Comparison of ENCODE assay signal across 8 cellular contexts in the genomic region with DNA sequence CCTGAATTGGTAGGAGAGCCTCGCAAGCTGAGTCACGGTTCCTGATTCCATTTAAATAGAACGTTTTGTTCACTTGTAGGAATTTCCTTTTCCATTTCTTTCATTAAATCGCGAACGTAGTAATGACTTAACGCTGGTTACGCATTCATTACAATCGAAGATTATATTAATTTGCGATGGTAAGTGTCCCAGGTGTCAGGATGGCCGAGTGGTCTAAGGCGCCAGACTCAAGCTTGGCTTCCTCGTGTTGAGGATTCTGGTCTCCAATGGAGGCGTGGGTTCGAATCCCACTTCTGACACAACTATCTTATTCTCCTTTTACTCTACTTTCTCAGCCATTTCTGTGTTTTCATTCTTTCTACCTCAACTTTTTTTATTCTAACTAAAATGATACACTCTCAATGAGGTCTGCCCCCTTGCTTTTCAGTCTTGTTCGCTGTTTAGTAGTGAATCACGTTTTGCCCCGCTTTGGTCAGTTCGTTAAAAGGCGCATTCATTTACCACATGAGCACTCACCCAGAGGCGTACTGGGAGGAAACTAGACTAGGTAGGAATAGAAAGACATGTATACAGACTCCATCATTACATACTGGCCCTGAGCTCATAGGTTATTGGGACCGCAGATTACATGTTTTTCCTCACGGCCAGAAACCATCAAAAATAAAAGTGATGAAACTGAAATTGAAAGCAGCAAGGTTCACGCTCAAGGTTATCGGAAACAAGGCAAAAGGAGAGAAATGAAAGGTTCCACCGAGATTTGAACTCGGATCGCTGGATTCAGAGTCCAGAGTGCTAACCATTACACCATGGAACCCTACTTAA. TPM values are rescaled to one million over a fixed set of nuclear protein-coding genes. Genes with fewer than 3 reads are reported as not detected.
DNase-seq lines count a peak whose midpoint lies in the region; ATAC-seq, FAIRE-seq and TF ChIP-seq lines count a peak whose summit lies in the region.

No MANE protein-coding gene starts in this region.

- TF ChIP-seq CTCF in activated B cell treated with CpG ODN at 0.5 μM for 24 hours (IDR thresholded peaks at IDR 0.05), result no peak
- TF ChIP-seq CTCF in kidney (IDR thresholded peaks at IDR 0.05; ENCODE audit: borderline replicate concordance, extremely low read depth, insufficient read depth), result no peak

- POLR2A ChIA-PET in activated B cell treated with CpG ODN at 0.5 μM for 24 hours (lab: Charles Lee), result interaction anchor here (0.6 to 3.7 kb wide), 9 partner anchors 17 to 1764 kb away, joined by 3 to 47 read pairs (median 4); a partner anchor contains a TSS

- peak overlapping the region; percentile 77 to 82 for H3K9ac ChIP-seq in kidney (ENCODE audit: low read length in 2 of 2)

- peak overlapping the region; percentile 88 for H3K27ac Mint-ChIP-seq in activated B cell treated with CpG ODN at 0.5 μM for 24 hours

- peaks cover 3% of the 10 kb centered on the region for H3K27me3 Mint-ChIP-seq in activated B cell treated with CpG ODN at 0.5 μM for 24 hours

- H3K4me3 Mint-ChIP-seq in activated B cell treated with CpG ODN at 0.5 μM for 24 hours, result peak overlapping the region; percentile 95

- peak; percentile 17 for FAIRE-seq in kidney (lab: Jason Lieb, UNC)

- ATAC-seq in HG03095 (IDR thresholded peaks at IDR 0.05; ENCODE audit: unreplicated experiment), result peak; percentile 53
- ATAC-seq in activated B cell treated with CpG ODN at 0.5 μM for 24 hours (ENCODE audit: low read depth), result peak; percentile 66

- CTCF ChIA-PET in activated B cell treated with CpG ODN at 0.5 μM for 24 hours (lab: Charles Lee), result interaction anchor here (0.8 to 2.1 kb wide), 2 partner anchors 18 to 78 kb away, joined by 3 to 10 read pairs; a partner anchor contains a TSS

- H3K36me3 ChIP-seq in kidney (ENCODE audit: control insufficient read depth in 1 of 2, insufficient read depth in 2 of 2, low read length in 2 of 2), result no peaks in the 10 kb centered on the region

- no peaks in the 10 kb centered on the region for H3K9me3 Mint-ChIP-seq in activated B cell treated with CpG ODN at 0.5 μM for 24 hours

- intact Hi-C loops in activated B cell treated with CpG ODN at 0.5 μM for 24 hours (cut with micrococcal nuclease) (loop anchor here (1.0 to 10.0 kb wide), 14 partner anchors 18 to 1764 kb away; a partner anchor contains a TSS), kidney (cut with DNase I) (no loop called here)

- peak overlapping the region; percentile 87 to 90 for H3K27ac ChIP-seq in kidney (ENCODE audit: low read depth in 2 of 2, low read length in 2 of 2)

- peaks cover 14% of the 10 kb centered on the region for H3K36me3 Mint-ChIP-seq in activated B cell treated with CpG ODN at 0.5 μM for 24 hours (ENCODE audit: low read depth)

- peaks cover 10 to 11% of the 10 kb centered on the region in 2 donors for H3K4me1 ChIP-seq in kidney (ENCODE audit: control insufficient read depth in 1 of 2, insufficient read depth in 1 of 2, low read depth in 1 of 2, low read length in 2 of 2)

- peak; percentile 51 for DNase-seq in NCI-H2107 treated with DMSO at 0.1 percent for 48 hours (lab: John Stamatoyannopoulos, UW; ENCODE audit: unreplicated experiment)
- no peak for DNase-seq in NCI-H2107 (lab: John Stamatoyannopoulos, UW)
- peak; percentile 74 for DNase-seq in NCI-H226
- DNase-seq in activated B cell treated with CpG ODN at 0.5 μM for 24 hours, result peak; percentile 36
- peak; percentile 93 for DNase-seq in cerebellar cortex (ENCODE audit: low spot score)
- DNase-seq in kidney, result no peak
- DNase-seq in stimulated activated CD4-positive, alpha-beta T cell treated with anti-CD3 and anti-CD28 coated beads, Interleukin-12 subunit alpha, Interleukin-12 subunit beta, amount 100 ng/mL, for 4 hours, result peak; percentile 74

- no peaks in the 10 kb centered on the region for H3K9me3 ChIP-seq in kidney (ENCODE audit: control insufficient read depth in 1 of 2, low read length in 2 of 2)

- H3K4me3 ChIP-seq in kidney (ENCODE audit: low read length in 2 of 2), result peak overlapping the region; percentile 93 to 95

- peaks cover 47% of the 10 kb centered on the region for H3K4me1 Mint-ChIP-seq in activated B cell treated with CpG ODN at 0.5 μM for 24 hours

RNA-seq across cellular contexts. Expression of a gene that starts 17.3 kb away (rescaled TPM):
- total RNA-seq in activated B cell treated with CpG ODN at 0.5 μM for 24 hours (59.5 and 64.8 TPM in 2 replicates), kidney (47.7 TPM)
- 33.9 TPM for polyA plus RNA-seq in kidney (ENCODE audit: insufficient read depth, low read depth, low replicate concordance)

Comparison
In these comparisons a context has a peak if more than half of its experiments do, and no peak if none do; other contexts are left out.
1. DNase-seq: peak in NCI-H2107 treated with DMSO at 0.1 percent for 48 hours (single experiment), NCI-H226 (single experiment), activated B cell treated with CpG ODN at 0.5 μM for 24 hours (single experiment), cerebellar cortex (single experiment) and stimulated activated CD4-positive, alpha-beta T cell treated with anti-CD3 and anti-CD28 coated beads, Interleukin-12 subunit alpha, Interleukin-12 subunit beta, amount 100 ng/mL, for 4 hours (single experiment); none in NCI-H2107 (single experiment) and kidney (single experiment).